20 cellular contexts compared by ENCODE assay signal in genomic region chr10:115727114-115727513, GRCh38.
A peak's percentile ranks its signal among the peaks of the same experiment; 100 is the strongest.
DNase-seq lines count a peak whose midpoint lies in the region; TF ChIP-seq lines count a peak whose summit lies in the region.
"Had no signal": no experiment of that assay in that cellular context is flagged by ENCODE, and none has a peak within 500 bp of the region (broad histone marks: within the 10 kb centered on the region; RNA-seq: fewer than 3 reads in every experiment).

No MANE protein-coding gene starts in this region.

- H3K4me1 Mint-ChIP-seq in activated T-cell treated with anti-CD3 and anti-CD28 coated beads, Interleukin-2, amount 50 U/mL, for 24 hours (ENCODE audit: low read depth), result no peaks in the 10 kb centered on the region

- no peak overlapping the region for H3K9ac ChIP-seq in SK-N-SH
- H3K9ac ChIP-seq: GM23248 had no signal

- H3K9me3 ChIP-seq in SK-N-SH (no peaks in the 10 kb centered on the region), osteoblast (ENCODE audit: low read depth, low read length) (no peaks in the 10 kb centered on the region)

- POLR2A ChIA-PET in SK-N-SH (lab: Yijun Ruan, JAX), result no interaction called here

- H3K9me2 ChIP-seq in SK-N-SH, result no peaks in the 10 kb centered on the region

- H3K9me3 Mint-ChIP-seq in activated T-cell treated with anti-CD3 and anti-CD28 coated beads, Interleukin-2, amount 50 U/mL, for 24 hours, result peaks cover 5% of the 10 kb centered on the region
- H3K9me3 Mint-ChIP-seq: H9, HFFc6 had no signal

- no peaks in the 10 kb centered on the region for H3F3A ChIP-seq in SK-N-SH (replicated peaks; ENCODE audit: insufficient read depth)

- WGBS in SK-N-SH (ENCODE audit: low lambda C conversion rate), result 46% methylated on average over 5 of the region's 5 CpGs

- no peak for TF ChIP-seq EP300 in SK-N-SH (IDR thresholded peaks at IDR 0.05; ENCODE audit: borderline replicate concordance in 1 of 2, low read depth in 1 of 2, low read length in 1 of 2)

- no peak overlapping the region; a peak in 1 of 4 replicates for H3K27ac ChIP-seq in SK-N-SH (ENCODE audit: low read depth in 2 of 2, low read length in 1 of 2)
- H3K27ac ChIP-seq in osteoblast (ENCODE audit: low read depth, low read length), result no peak overlapping the region
- H3K27ac ChIP-seq: 22Rv1, GM23248, SK-N-MC had no signal

- no peaks in the 10 kb centered on the region for H3K36me3 Mint-ChIP-seq in activated T-cell treated with anti-CD3 and anti-CD28 coated beads, Interleukin-2, amount 50 U/mL, for 24 hours (ENCODE audit: low read depth)
- H3K36me3 Mint-ChIP-seq: CD8-positive, alpha-beta T cell had no signal

- no peak overlapping the region for H3K27ac Mint-ChIP-seq in activated T-cell treated with anti-CD3 and anti-CD28 coated beads, Interleukin-2, amount 50 U/mL, for 24 hours
- H3K27ac Mint-ChIP-seq: CD8-positive, alpha-beta T cell; H9; HFFc6 had no signal

- DNase-seq in DMS 273 (lab: John Stamatoyannopoulos, UW; ENCODE audit: unreplicated experiment) (peak; percentile 44), DMS 273 treated with DMSO at 0.1 percent for 48 hours (lab: John Stamatoyannopoulos, UW) (no peak), NCI-H510A treated with DMSO at 0.1 percent for 48 hours (lab: John Stamatoyannopoulos, UW) (peak; percentile 50), SK-N-SH (peak; percentile 39), osteoblast (ENCODE audit: insufficient read length, low spot score, missing footprints) (peak; percentile 15), NCI-H187 (lab: John Stamatoyannopoulos, UW) (no peak)
- no peak for DNase-seq in activated CD8-positive, alpha-beta memory T cell treated with anti-CD3 and anti-CD28 coated beads for 24 hours
- DNase-seq in activated T-cell treated with anti-CD3 and anti-CD28 coated beads, Interleukin-2, amount 50 U/mL, for 24 hours, result no peak
- DNase-seq: C1 segment of cervical spinal cord; CD8-positive, alpha-beta T cell; GM23248; H9; HFFc6; Karpas-422; MV-4-11; NCI-H1694 treated with DMSO at 0.1 percent for 48 hours; NCI-H226; NCI-H748 treated with DMSO at 0.1 percent for 48 hours had no signal

- H3K27me3 Mint-ChIP-seq in activated T-cell treated with anti-CD3 and anti-CD28 coated beads, Interleukin-2, amount 50 U/mL, for 24 hours, result no peaks in the 10 kb centered on the region

- no peak; the same call in 1 of the 2 replicates for TF ChIP-seq RAD21 in SK-N-SH (IDR thresholded peaks at IDR 0.05; ENCODE audit: low read length)

- no peak overlapping the region for H3K4me3 ChIP-seq in SK-N-SH (ENCODE audit: low read depth in 2 of 2, low read length in 1 of 2)
- H3K4me3 ChIP-seq in osteoblast (ENCODE audit: insufficient read depth, low read length), result no peak overlapping the region
- H3K4me3 ChIP-seq: GM23248, SK-N-MC had no signal

- no peak overlapping the region for H3K4me2 ChIP-seq in SK-N-SH
- no peak overlapping the region for H3K4me2 ChIP-seq in osteoblast (ENCODE audit: insufficient read depth, low read length)

- H2AFZ ChIP-seq in SK-N-SH (ENCODE audit: low read depth) (no peak overlapping the region; the same call in 1 of the 2 replicates), osteoblast (ENCODE audit: low read length) (peak overlapping the region; percentile 42)
- H2AFZ ChIP-seq: GM23248 had no signal

- H3K4me3 Mint-ChIP-seq in activated T-cell treated with anti-CD3 and anti-CD28 coated beads, Interleukin-2, amount 50 U/mL, for 24 hours, result no peak overlapping the region
- H3K4me3 Mint-ChIP-seq: CD8-positive, alpha-beta T cell; H9; HFFc6 had no signal

- no peaks in the 10 kb centered on the region for H3K79me2 ChIP-seq in SK-N-SH (ENCODE audit: insufficient read depth)
- H3K79me2 ChIP-seq in osteoblast (ENCODE audit: insufficient read depth, low read length), result no peaks in the 10 kb centered on the region

- no peaks in the 10 kb centered on the region for H3K36me3 ChIP-seq in SK-N-SH (replicated peaks in 1 of 2; ENCODE audit: control insufficient read depth in 1 of 2, insufficient read depth in 2 of 2, low read length in 1 of 2)
- H3K36me3 ChIP-seq in osteoblast (ENCODE audit: insufficient read depth, low read length), result no peaks in the 10 kb centered on the region

- TF ChIP-seq CTCF in SK-N-SH (IDR thresholded peaks at IDR 0.05), result no peak
- no peak for TF ChIP-seq CTCF in osteoblast (IDR thresholded peaks at IDR 0.05; ENCODE audit: extremely low read depth, low read depth, low read length)

- no peaks in the 10 kb centered on the region for H4K20me1 ChIP-seq in SK-N-SH (ENCODE audit: insufficient read depth)
- no peaks in the 10 kb centered on the region for H4K20me1 ChIP-seq in osteoblast (ENCODE audit: insufficient read depth, low read length)

- no peaks in the 10 kb centered on the region for H3K27me3 ChIP-seq in SK-N-SH (ENCODE audit: insufficient read depth)
- no peaks in the 10 kb centered on the region for H3K27me3 ChIP-seq in osteoblast (ENCODE audit: insufficient read depth, low read length)

- CTCF ChIA-PET in SK-N-SH (lab: Yijun Ruan, JAX), result interaction anchor here (0.6 to 2.9 kb wide), 4 partner anchors 8 to 695 kb away, joined by 3 to 11 read pairs (median 3); no protein-coding TSS in a partner anchor

- H3K4me1 ChIP-seq in SK-N-SH (ENCODE audit: control insufficient read depth in 1 of 2, insufficient read depth in 2 of 2, low read depth in 1 of 2, low read length in 1 of 2), result no peaks in the 10 kb centered on the region; a peak in 2 of 4 replicates
- no peaks in the 10 kb centered on the region for H3K4me1 ChIP-seq in osteoblast (ENCODE audit: insufficient read depth, low read length)

TF ChIP-seq in SK-N-SH, 30 proteins besides CTCF, POLR2A, EP300 and RAD21:
- TF ChIP-seq GATA2 (CRISPR knock-in tag; IDR thresholded peaks at IDR 0.05) (peak; percentile 49), TEAD4 (IDR thresholded peaks at IDR 0.05; ENCODE audit: borderline replicate concordance, insufficient read depth) (no peak), SMC3 (IDR thresholded peaks at IDR 0.05; ENCODE audit: low read depth, low read length) (no peak), MXI1 (IDR thresholded peaks at IDR 0.05; ENCODE audit: low read depth, low read length) (0 out of 2 replicates have a peak, but pooled peaks have one; percentile 22), ZBTB33 (IDR thresholded peaks at IDR 0.05; ENCODE audit: borderline replicate concordance, low read depth) (no peak), FOXJ3 (CRISPR knock-in tag; IDR thresholded peaks at IDR 0.05) (0 out of 2 replicates have a peak, but pooled peaks have one; percentile 21)

Comparison
In these comparisons a context has a peak if more than half of its experiments do, and no peak if none do; other contexts are left out.
1. DNase-seq: peak in DMS 273 (single experiment), NCI-H510A treated with DMSO at 0.1 percent for 48 hours (single experiment), SK-N-SH (single experiment) and osteoblast (single experiment); none in DMS 273 treated with DMSO at 0.1 percent for 48 hours (single experiment), activated CD8-positive, alpha-beta memory T cell treated with anti-CD3 and anti-CD28 coated beads for 24 hours (single experiment), NCI-H187 (0 of 2) and activated T-cell treated with anti-CD3 and anti-CD28 coated beads, Interleukin-2, amount 50 U/mL, for 24 hours (single experiment).